In the genomic region with DNA sequence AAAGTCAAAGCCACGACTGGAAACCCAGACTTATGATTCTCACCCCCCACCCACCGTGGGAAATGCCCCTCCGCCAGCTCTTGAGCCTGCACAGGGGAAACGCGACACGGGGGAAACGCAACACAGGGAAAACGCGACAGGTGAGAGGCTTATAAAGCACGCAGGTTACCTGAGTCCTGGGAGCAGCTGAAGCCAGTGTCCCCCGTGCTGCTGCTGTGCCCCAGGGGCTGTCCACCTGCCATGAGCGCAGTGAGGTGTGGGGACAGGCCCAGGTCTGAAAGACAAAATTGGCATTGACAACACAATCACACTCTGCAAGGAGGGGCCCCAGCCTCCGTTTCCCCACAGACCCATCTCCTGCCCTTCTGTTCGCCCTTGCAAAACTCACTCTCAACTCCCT, we compare ENCODE assay signal across 20 cellular contexts. TPM values are rescaled to one million over a fixed set of nuclear protein-coding genes. Genes with fewer than 3 reads are reported as not detected.
DNase-seq lines count a peak whose midpoint lies in the region; TF ChIP-seq lines count a peak whose summit lies in the region.
"Had no signal": no experiment of that assay in that cellular context is flagged by ENCODE, and none has a peak within 500 bp of the region (broad histone marks: within the 10 kb centered on the region; RNA-seq: fewer than 3 reads in every experiment).

No MANE protein-coding gene starts in this region.

- H3K23ac ChIP-seq in H9 (ENCODE audit: insufficient read length, low read depth, low read length) = no peak overlapping the region

- H2BK120ac ChIP-seq in H9 (ENCODE audit: low read depth, low read length, poor library complexity, severe bottlenecking) = no peak overlapping the region

- DNase-seq in H9 (no peak), colonic mucosa (peak; percentile 20), neural crest cell (ENCODE audit: low read depth, low spot score) (no peak), KG1 (lab: John Stamatoyannopoulos, UW) (no peak), NCI-H82 treated with DMSO at 0.1 percent for 48 hours (lab: John Stamatoyannopoulos, UW; ENCODE audit: unreplicated experiment) (no peak), NCI-H345 (lab: John Stamatoyannopoulos, UW) (no peak), COLO668 (lab: John Stamatoyannopoulos, UW; ENCODE audit: unreplicated experiment) (no peak)
- DNase-seq: Calu3; CD4-positive, alpha-beta memory T cell; DMS79 treated with DMSO at 0.1 percent for 48 hours; GF-D8; GOT3; HFFc6; IMR-90 had no signal

- no peak overlapping the region for H3K18ac ChIP-seq in H9 (ENCODE audit: insufficient read length, low read depth, low read length)

- H3K27ac ChIP-seq in H9 (ENCODE audit: insufficient read length, low read depth, low read length) = no peak overlapping the region
- H3K27ac ChIP-seq in colonic mucosa = no peak overlapping the region
- H3K27ac ChIP-seq: A549, BLaER1 had no signal

- no peak overlapping the region for H2BK12ac ChIP-seq in H9 (ENCODE audit: insufficient read length, low read depth, low read length)

- no peak overlapping the region for H4K8ac ChIP-seq in H9 (replicated peaks; ENCODE audit: insufficient read length, low read depth, low read length)

- no peaks in the 10 kb centered on the region for H4K20me1 ChIP-seq in H9 (ENCODE audit: control insufficient read depth, insufficient read depth, insufficient read length)
- H4K20me1 ChIP-seq: BLaER1 had no signal

- peak overlapping the region in 2 of 3 experiments; percentile 60 to 85; a peak in 2 of 7 replicates for H3K27ac Mint-ChIP-seq in H9
- H3K27ac Mint-ChIP-seq in neural crest cell (ENCODE audit: unreplicated experiment) = peak overlapping the region; percentile 24
- H3K27ac Mint-ChIP-seq: CD14-positive monocyte; CD4-positive, alpha-beta memory T cell; HFFc6 had no signal

- no peak overlapping the region for H4K91ac ChIP-seq in H9 (ENCODE audit: insufficient read length, low read depth, low read length)

- peaks cover under 1 to 10% (median 3%) of the 10 kb centered on the region in 3 experiments; a peak in 6 of 7 replicates for H3K36me3 Mint-ChIP-seq in H9 (ENCODE audit: insufficient read depth in 1 of 3, low read depth in 3 of 3)
- H3K36me3 Mint-ChIP-seq in neural crest cell (ENCODE audit: low read depth) = peaks cover 19% of the 10 kb centered on the region
- H3K36me3 Mint-ChIP-seq: CD14-positive monocyte; CD4-positive, alpha-beta memory T cell had no signal

- H3K27me3 ChIP-seq in H9 (ENCODE audit: insufficient read depth, low read length) (no peaks in the 10 kb centered on the region), colonic mucosa (no peaks in the 10 kb centered on the region)
- H3K27me3 ChIP-seq: BLaER1 had no signal

- no peak overlapping the region for H2AK5ac ChIP-seq in H9 (ENCODE audit: insufficient read length, low read length)

- no peak overlapping the region for H3K4ac ChIP-seq in H9 (ENCODE audit: low read depth, low read length)

- TF ChIP-seq CTCF in H9 (conservative IDR thresholded peaks at IDR 0.05) (no peak), colonic mucosa (IDR thresholded peaks at IDR 0.05) (no peak), neural crest cell (conservative IDR thresholded peaks at IDR 0.05) (no peak)

- H3K36me3 ChIP-seq in colonic mucosa = no peaks in the 10 kb centered on the region
- H3K36me3 ChIP-seq: BLaER1, HAP-1 had no signal

- no CpG with 5 or more reads among the region's 14 CpGs for WGBS in H9 (ENCODE audit: extremely low coverage, insufficient read length, low lambda C conversion rate)

- H4K5ac ChIP-seq in H9 (ENCODE audit: insufficient read length, low read depth, low read length) = no peak overlapping the region

- H3K27me3 Mint-ChIP-seq in H9 (ENCODE audit: low read depth) (no peaks in the 10 kb centered on the region), neural crest cell (ENCODE audit: low read depth) (no peaks in the 10 kb centered on the region)

- no peaks in the 10 kb centered on the region for H3K9me3 Mint-ChIP-seq in H9
- no peaks in the 10 kb centered on the region for H3K9me3 Mint-ChIP-seq in neural crest cell
- H3K9me3 Mint-ChIP-seq: CD4-positive, alpha-beta memory T cell; HFFc6 had no signal

- no peaks in the 10 kb centered on the region for H3K4me1 ChIP-seq in H9 (ENCODE audit: insufficient read depth, low read length)
- H3K4me1 ChIP-seq in colonic mucosa = peaks cover 12% of the 10 kb centered on the region
- H3K4me1 ChIP-seq: HAP-1 had no signal

- no peak overlapping the region for H3K56ac ChIP-seq in H9 (ENCODE audit: insufficient read length, low read depth, low read length)

- no peak overlapping the region for H2AFZ ChIP-seq in H9 (ENCODE audit: low read length)

- no peak overlapping the region for H3K4me2 ChIP-seq in H9 (ENCODE audit: insufficient read depth, insufficient read length, low read length)
- H3K4me2 ChIP-seq: A549, BLaER1 had no signal

- peaks cover 2 to 6% of the 10 kb centered on the region in 2 experiments; a peak in 1 of 4 replicates for H3K4me1 Mint-ChIP-seq in H9
- peaks cover 27% of the 10 kb centered on the region for H3K4me1 Mint-ChIP-seq in neural crest cell
- H3K4me1 Mint-ChIP-seq: CD14-positive monocyte; CD4-positive, alpha-beta memory T cell had no signal

- no peak overlapping the region for H3K9ac ChIP-seq in H9 (ENCODE audit: extremely low read depth, insufficient read length, low read length)
- H3K9ac ChIP-seq in colonic mucosa (ENCODE audit: low read depth in 2 of 2, low read length in 2 of 2) = no peak overlapping the region
- H3K9ac ChIP-seq: BLaER1 had no signal

- H3K14ac ChIP-seq in H9 (ENCODE audit: insufficient read depth, low read length) = no peak overlapping the region

- no peaks in the 10 kb centered on the region for H3K23me2 ChIP-seq in H9 (ENCODE audit: insufficient read length, low read depth, low read length, poor library complexity, severe bottlenecking)

- no peak overlapping the region for H2BK15ac ChIP-seq in H9 (ENCODE audit: low read depth, low read length)

- H3K79me2 ChIP-seq in H9 (ENCODE audit: insufficient read depth, low read length) = no peaks in the 10 kb centered on the region

- no peak overlapping the region for H3K4me3 Mint-ChIP-seq in H9
- no peak overlapping the region for H3K4me3 Mint-ChIP-seq in neural crest cell
- H3K4me3 Mint-ChIP-seq: CD14-positive monocyte; CD4-positive, alpha-beta memory T cell; HFFc6 had no signal

- no peak overlapping the region for H3K4me3 ChIP-seq in colonic mucosa
- H3K4me3 ChIP-seq: A549, BLaER1, GM12878, HAP-1, K562 had no signal

- H2BK5ac ChIP-seq in H9 (ENCODE audit: insufficient read length, low read length) = no peak overlapping the region

- no peak overlapping the region for H3T11ph ChIP-seq in H9 (ENCODE audit: low read length)

- no peak overlapping the region for H2BK20ac ChIP-seq in H9 (ENCODE audit: low read depth, low read length, poor library complexity, severe bottlenecking)

- H3K79me1 ChIP-seq in H9 (ENCODE audit: insufficient read depth, low read depth, low read length, poor library complexity, severe bottlenecking) = no peaks in the 10 kb centered on the region

- intact Hi-C loops in colonic mucosa (cut with DNase I) = loop anchor here (5.0 kb wide), 1 partner anchor 47 kb away; a partner anchor contains a TSS

- no peaks in the 10 kb centered on the region for H3K9me3 ChIP-seq in H9 (ENCODE audit: control insufficient read depth, low read depth, low read length)
- H3K9me3 ChIP-seq in colonic mucosa = no peaks in the 10 kb centered on the region
- H3K9me3 ChIP-seq: A549, BLaER1, HAP-1 had no signal

RNA-seq across cellular contexts. Expression of a gene that starts 46.3 kb away (rescaled TPM):
- total RNA-seq in H9 (2021) (9.9 and 10.6 TPM in 2 replicates), colonic mucosa (1 to 10 TPM; 2.5 to 3.2 TPM), neural crest cell (47.7 and 48.7 TPM in 2 replicates)
